ENCODE assay signal across 8 cellular contexts in genomic region chr6:26956078-26956600, GRCh38.
DNase-seq lines count a peak whose midpoint lies in the region; ATAC-seq, FAIRE-seq and TF ChIP-seq lines count a peak whose summit lies in the region.
"Not testable (repeated sequence)": the region's sequence is repeated elsewhere in the genome, so short reads cannot be mapped to it uniquely, and the experiment has no call there.

No MANE protein-coding gene starts in this region.

- peak overlapping the region; percentile 55 for H3K4me3 ChIP-seq in GM23338
- H3K4me3 ChIP-seq in endocrine pancreas (ENCODE audit: control insufficient read depth, insufficient read depth, low read length) = peak overlapping the region; percentile 26
- H3K4me3 ChIP-seq in HepG2 (replicated peaks in 1 of 3; ENCODE audit: insufficient read depth in 1 of 3, low read depth in 2 of 3, low read length in 3 of 3) = peak overlapping the region; percentile 45 to 61 (median 53); a peak in 5 of 6 replicates
- peak overlapping the region; percentile 58 to 75 (median 63) for H3K4me3 ChIP-seq in skin epidermis

- ATAC-seq in GM23338 (peak; percentile 39; the same call in 2 of the 3 replicates), HepG2 (peak; percentile 80)

- H3K4me2 ChIP-seq in GM23338 = not testable (repeated sequence)
- peak overlapping the region; percentile 56 for H3K4me2 ChIP-seq in HepG2 (ENCODE audit: low read depth, low read length)

- not testable (repeated sequence) for H3K9me3 Mint-ChIP-seq in GM23338

- H2AFZ ChIP-seq in GM23338 (peak overlapping the region; percentile 86; the same call in 1 of the 2 replicates), HepG2 (ENCODE audit: low read length) (peak overlapping the region; percentile 12)

- not testable (repeated sequence) for H3K79me2 ChIP-seq in GM23338 (replicated peaks; ENCODE audit: insufficient read depth); HepG2 (ENCODE audit: insufficient read depth, low read length)

- CTCF ChIA-PET in HepG2 (lab: Yijun Ruan, JAX; ENCODE audit: low intra/inter-chr PET ratio, low total read pairs) = not testable (repeated sequence)

- not testable (repeated sequence) for FAIRE-seq in HepG2 (lab: Jason Lieb, UNC)

- H3K27ac Mint-ChIP-seq in GM23338 = peak overlapping the region; percentile 84

- not testable (repeated sequence) for H3K9me2 ChIP-seq in GM23338 (ENCODE audit: insufficient read depth)

- not testable (repeated sequence) for H3K36me3 ChIP-seq in GM23338 (ENCODE audit: insufficient read depth); endocrine pancreas (ENCODE audit: control insufficient read depth, insufficient read depth, low read length); HepG2 (replicated peaks in 1 of 2; ENCODE audit: control insufficient read depth in 1 of 2, insufficient read depth in 2 of 2, low read length in 2 of 2)

- not testable (repeated sequence) for H3F3A ChIP-seq in GM23338 (replicated peaks; ENCODE audit: low read depth)

- TF ChIP-seq EP300 in HepG2 (IDR thresholded peaks at IDR 0.05; ENCODE audit: low read depth in 2 of 2, low read length in 2 of 2); HepG2 (CRISPR knock-in tag; IDR thresholded peaks at IDR 0.05; ENCODE audit: borderline replicate concordance): not testable (repeated sequence)

- H3K27ac ChIP-seq in 22Rv1 = peak overlapping the region; percentile 95
- not testable (repeated sequence) for H3K27ac ChIP-seq in GM23338 (ENCODE audit: low read depth)
- peak overlapping the region; percentile 65 for H3K27ac ChIP-seq in HepG2 (ENCODE audit: extremely low read length, insufficient read depth, low read length)
- peak overlapping the region; percentile 34 to 92 (median 85) for H3K27ac ChIP-seq in skin epidermis

- not testable (repeated sequence) for H3K4me1 Mint-ChIP-seq in GM23338

- peak; percentile 54; a peak in 3 of 4 replicates for TF ChIP-seq POLR2A in HepG2 (IDR thresholded peaks at IDR 0.05; ENCODE audit: insufficient read depth in 1 of 2, low read depth in 2 of 2, low read length in 2 of 2)

- H3K9me3 ChIP-seq in endocrine pancreas (ENCODE audit: control insufficient read depth, low read length); HepG2 (ENCODE audit: low read length): not testable (repeated sequence)

- not testable (repeated sequence) for H3K27me3 ChIP-seq in GM23338 (ENCODE audit: insufficient read depth); endocrine pancreas (ENCODE audit: control insufficient read depth, insufficient read depth, low read length); HepG2 (ENCODE audit: control insufficient read depth in 1 of 2, insufficient read depth in 2 of 2, low read length in 2 of 2)

- WGBS in HepG2 (ENCODE audit: low lambda C conversion rate) = 28% methylated on average over 4 of the region's 20 CpGs

- not testable (repeated sequence) for TF ChIP-seq RAD21 in HepG2 (CRISPR knock-in tag; IDR thresholded peaks at IDR 0.05)

- H3K9ac ChIP-seq in endocrine pancreas (ENCODE audit: control insufficient read depth, insufficient read depth, low read length) = not testable (repeated sequence)
- H3K9ac ChIP-seq in HepG2 (ENCODE audit: insufficient read depth, low read depth, low read length) = peak overlapping the region; percentile 52

- H3K36me3 Mint-ChIP-seq in GM23338 (ENCODE audit: low read depth) = not testable (repeated sequence)

- not testable (repeated sequence) for TF ChIP-seq CTCF in 22Rv1 (IDR thresholded peaks at IDR 0.05); GM23338 (conservative IDR thresholded peaks at IDR 0.05; ENCODE audit: low read depth in 2 of 2); HepG2 (CRISPR knock-in tag; IDR thresholded peaks at IDR 0.05)

- not testable (repeated sequence) for H4K20me1 ChIP-seq in GM23338 (replicated peaks; ENCODE audit: insufficient read depth); HepG2 (ENCODE audit: insufficient read depth, low read length)

- not testable (repeated sequence) for H3K4me1 ChIP-seq in GM23338 (ENCODE audit: insufficient read depth); endocrine pancreas (ENCODE audit: control insufficient read depth, insufficient read depth, low read length); HepG2 (ENCODE audit: insufficient read depth, low read length)

- H3K4me3 Mint-ChIP-seq in GM23338 = peak overlapping the region; percentile 84

- in situ Hi-C loops in SK-MEL-5 (cut with HindIII; ENCODE audit: low pct_unique_long_range_greater_than_20kb, low sequenced_read_pairs); HepG2 (cut with HindIII; ENCODE audit: extremely low pct_ligation_motif_present, low pct_unique_long_range_greater_than_20kb): not testable (repeated sequence)

- intact Hi-C loops in HepG2 (cut with micrococcal nuclease; ENCODE audit: unreplicated experiment) = loop anchor here (2.0 kb wide), 1 partner anchor 123 kb away; no protein-coding TSS in a partner anchor

- H3K27me3 Mint-ChIP-seq in GM23338 (ENCODE audit: insufficient read depth, low read depth, poor library complexity) = not testable (repeated sequence)

- not testable (repeated sequence) for BruUV-seq in HepG2 (replicated peaks; lab: Mats Ljungman, UMichigan)

- POLR2A ChIA-PET in HepG2 (lab: Yijun Ruan, JAX) = not testable (repeated sequence)

- DNase-seq in GM23338 (ENCODE audit: low spot score) (peak; percentile 64), NCI-H2081 treated with DMSO at 0.1 percent for 48 hours (lab: John Stamatoyannopoulos, UW) (peak; percentile 83), SK-MEL-5 (ENCODE audit: low read depth, low spot score) (peak; percentile 91), HepG2 (ENCODE audit: low spot score) (peak; percentile 91)
- DNase-seq in activated T-cell treated with anti-CD3 and anti-CD28 coated beads, Interleukin-2, amount 50 U/mL, for 48 hours = peak; percentile 67 to 68

TF ChIP-seq in GM23338, 12 proteins besides CTCF, POLR2A, EP300 and RAD21:
- peak; percentile 39; the same call in 1 of the 2 replicates for TF ChIP-seq POLR2AphosphoS5 (IDR thresholded peaks at IDR 0.05; ENCODE audit: low read depth)
TF ChIP-seq in GM23338: peak in this region for 1; not testable (repeated sequence) for 11.

TF ChIP-seq in HepG2, 621 proteins besides CTCF, POLR2A, EP300 and RAD21 (continues in another document):
- TF ChIP-seq POGZ (CRISPR knock-in tag; IDR thresholded peaks at IDR 0.05) = 0 out of 2 replicates have a peak, but pooled peaks have one; percentile 12
- peak; percentile 80 for TF ChIP-seq ZMYM4 (CRISPR knock-in tag; IDR thresholded peaks at IDR 0.05)
- 0 out of 2 replicates have a peak, but pooled peaks have one; percentile 7 for TF ChIP-seq DMAP1 (CRISPR knock-in tag; IDR thresholded peaks at IDR 0.05)
- peak; percentile 67 for TF ChIP-seq DRAP1 (CRISPR knock-in tag; IDR thresholded peaks at IDR 0.05)
- 0 out of 2 replicates have a peak, but pooled peaks have one; percentile 17 for TF ChIP-seq ZNF414 (CRISPR knock-in tag; IDR thresholded peaks at IDR 0.05)
- TF ChIP-seq NFYB (CRISPR knock-in tag; IDR thresholded peaks at IDR 0.05) = peak; percentile 84
- TF ChIP-seq, protein P1, sequence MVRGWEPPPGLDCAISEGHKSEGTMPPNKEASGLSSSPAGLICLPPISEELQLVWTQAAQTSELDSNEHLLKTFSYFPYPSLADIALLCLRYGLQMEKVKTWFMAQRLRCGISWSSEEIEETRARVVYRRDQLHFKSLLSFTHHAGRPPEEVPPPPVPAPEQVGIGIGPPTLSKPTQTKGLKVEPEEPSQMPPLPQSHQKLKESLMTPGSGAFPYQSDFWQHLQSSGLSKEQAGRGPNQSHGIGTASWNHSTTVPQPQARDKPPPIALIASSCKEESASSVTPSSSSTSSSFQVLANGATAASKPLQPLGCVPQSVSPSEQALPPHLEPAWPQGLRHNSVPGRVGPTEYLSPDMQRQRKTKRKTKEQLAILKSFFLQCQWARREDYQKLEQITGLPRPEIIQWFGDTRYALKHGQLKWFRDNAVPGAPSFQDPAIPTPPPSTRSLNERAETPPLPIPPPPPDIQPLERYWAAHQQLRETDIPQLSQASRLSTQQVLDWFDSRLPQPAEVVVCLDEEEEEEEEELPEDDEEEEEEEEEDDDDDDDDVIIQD (CRISPR knock-in tag; IDR thresholded peaks at IDR 0.05; ENCODE audit: low read depth) = peak; percentile 78; the same call in 1 of the 2 replicates
- peak; percentile 40; the same call in 1 of the 2 replicates for TF ChIP-seq YEATS4 (CRISPR knock-in tag; IDR thresholded peaks at IDR 0.05; ENCODE audit: borderline replicate concordance)
- TF ChIP-seq SRY (CRISPR knock-in tag; IDR thresholded peaks at IDR 0.05) = 0 out of 2 replicates have a peak, but pooled peaks have one; percentile 39
- TF ChIP-seq NCOA2 (CRISPR knock-in tag; IDR thresholded peaks at IDR 0.05) = peak; percentile 2; the same call in 1 of the 2 replicates
- peak; percentile 78 for TF ChIP-seq ZNF777 (CRISPR knock-in tag; IDR thresholded peaks at IDR 0.05)
